ENCODE assay signal across 9 cellular contexts in the genomic region with DNA sequence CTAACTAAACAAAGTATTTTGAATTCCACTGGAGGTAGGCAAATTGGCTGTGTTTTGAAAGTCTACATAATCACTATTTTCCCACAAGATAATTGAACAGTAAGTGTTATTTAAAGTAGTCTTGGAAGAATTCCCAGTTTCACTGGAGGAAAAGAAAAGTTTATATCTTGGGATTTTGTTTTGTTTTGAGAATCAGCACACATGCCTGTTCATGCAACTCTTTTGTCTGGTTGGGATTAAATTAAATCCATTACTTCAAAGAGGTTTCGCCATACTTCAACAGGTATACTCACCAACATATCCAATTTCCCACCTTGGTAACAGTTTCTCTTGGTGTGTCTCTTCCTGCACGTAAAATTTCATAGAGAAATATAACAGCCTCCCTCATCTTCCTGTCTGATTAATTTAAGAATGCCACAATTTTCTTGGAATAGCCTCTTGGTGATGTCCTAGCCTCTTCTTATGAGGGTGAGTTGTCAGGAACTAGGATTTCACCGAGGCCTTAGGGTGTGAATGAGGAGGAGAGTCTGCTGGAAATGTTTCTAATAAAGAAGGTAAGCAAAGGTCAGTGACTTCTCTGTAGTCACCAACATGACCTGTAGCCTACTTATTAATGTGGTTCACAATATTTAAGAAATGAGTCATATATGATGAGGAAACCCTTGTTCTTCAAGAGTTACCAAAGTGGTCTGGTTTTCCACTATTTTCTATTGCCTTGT. TPM values are rescaled to one million over a fixed set of nuclear protein-coding genes. Genes with fewer than 3 reads are reported as not detected.
A peak's percentile ranks its signal among the peaks of the same experiment; 100 is the strongest.
DNase-seq lines count a peak whose midpoint lies in the region; TF ChIP-seq lines count a peak whose summit lies in the region.
"Had no signal": no experiment of that assay in that cellular context is flagged by ENCODE, and none has a peak within 500 bp of the region (broad histone marks: within the 10 kb centered on the region; RNA-seq: fewer than 3 reads in every experiment).

No MANE protein-coding gene starts in this region.

- no peak for TF ChIP-seq CTCF in colonic mucosa (IDR thresholded peaks at IDR 0.05)
- no peak for TF ChIP-seq CTCF in esophagus muscularis mucosa (IDR thresholded peaks at IDR 0.05)
- TF ChIP-seq CTCF in tibial artery (IDR thresholded peaks at IDR 0.05) = no peak

- H3K4me3 ChIP-seq in urinary bladder (ENCODE audit: low read depth, low read length) (no peak overlapping the region), colonic mucosa (no peak overlapping the region), esophagus muscularis mucosa (no peak overlapping the region), tibial artery (no peak overlapping the region)
- H3K4me3 ChIP-seq: heart left ventricle had no signal

- no peak for TF ChIP-seq EP300 in esophagus muscularis mucosa (IDR thresholded peaks at IDR 0.05)

- DNase-seq in LoVo (ENCODE audit: low spot score) (peak; percentile 75), amniotic epithelial cell (ENCODE audit: low read depth) (peak; percentile 94), kidney tubule cell (ENCODE audit: low spot score) (peak; percentile 93), colonic mucosa (no peak), esophagus muscularis mucosa (ENCODE audit: extremely low spot score) (no peak), tibial artery (no peak)
- DNase-seq: heart left ventricle; naive thymus-derived CD4-positive, alpha-beta T cell had no signal

- H3K36me3 ChIP-seq in urinary bladder (ENCODE audit: insufficient read depth) (no peaks in the 10 kb centered on the region), colonic mucosa (no peaks in the 10 kb centered on the region), esophagus muscularis mucosa (no peaks in the 10 kb centered on the region), tibial artery (no peaks in the 10 kb centered on the region)
- H3K36me3 ChIP-seq: heart left ventricle had no signal

- TF ChIP-seq POLR2A in esophagus muscularis mucosa (IDR thresholded peaks at IDR 0.05; ENCODE audit: low read depth) = no peak

- H3K27me3 ChIP-seq in colonic mucosa (no peaks in the 10 kb centered on the region), esophagus muscularis mucosa (no peaks in the 10 kb centered on the region), tibial artery (no peaks in the 10 kb centered on the region)
- H3K27me3 ChIP-seq: heart left ventricle had no signal

- H3K27ac ChIP-seq in urinary bladder (ENCODE audit: low read depth) (peak overlapping the region; percentile 16), colonic mucosa (no peak overlapping the region), esophagus muscularis mucosa (replicated peaks in 1 of 4) (peak overlapping the region in 2 of 4 donors; percentile 25 to 50), tibial artery (no peak overlapping the region)

- H3K4me1 ChIP-seq in urinary bladder (ENCODE audit: insufficient read depth) = peaks cover 1% of the 10 kb centered on the region
- H3K4me1 ChIP-seq in colonic mucosa = no peaks in the 10 kb centered on the region
- peaks cover 17 to 21% (median 20%) of the 10 kb centered on the region in 4 donors for H3K4me1 ChIP-seq in esophagus muscularis mucosa
- peaks cover 0 to 13% (median 0%) of the 10 kb centered on the region in 4 donors for H3K4me1 ChIP-seq in tibial artery

- 58% methylated on average over 3 of the region's 3 CpGs for WGBS in urinary bladder
- WGBS in esophagus muscularis mucosa = 59% methylated on average over 3 of the region's 3 CpGs

- H3K9ac ChIP-seq in colonic mucosa (ENCODE audit: low read depth in 2 of 2, low read length in 2 of 2) = no peak overlapping the region

- intact Hi-C loops in colonic mucosa (cut with DNase I) = loop anchor here (5.0 kb wide), 1 partner anchor 45 kb away; no protein-coding TSS in a partner anchor
- intact Hi-C loops in esophagus muscularis mucosa (cut with DNase I) = loop anchor here (10.0 kb wide), 1 partner anchor 58 kb away; no protein-coding TSS in a partner anchor
- intact Hi-C loops in tibial artery (cut with DNase I; ENCODE audit: low total_unique reads) = no loop called here

- H3K9me3 ChIP-seq in colonic mucosa (no peaks in the 10 kb centered on the region), esophagus muscularis mucosa (no peaks in the 10 kb centered on the region), tibial artery (no peaks in the 10 kb centered on the region)
- H3K9me3 ChIP-seq: heart left ventricle had no signal

RNA-seq across cellular contexts. Expression of a gene that starts 48.1 kb away (rescaled TPM):
- total RNA-seq in urinary bladder = 21.1 TPM
- polyA plus RNA-seq in urinary bladder = 3.4 TPM
- 10 to 100 TPM; 18.3 to 19.7 TPM for total RNA-seq in colonic mucosa
- total RNA-seq in esophagus muscularis mucosa = 1 to 10 TPM; 5.0 to 9.6 (median 7.8) TPM

Comparison
In these comparisons a context has a peak if more than half of its experiments do, and no peak if none do; other contexts are left out.
1. DNase-seq: peak in LoVo (single experiment), amniotic epithelial cell (single experiment) and kidney tubule cell (single experiment); none in colonic mucosa (single experiment), esophagus muscularis mucosa (single experiment) and tibial artery (0 of 2).